27 cellular contexts compared by ENCODE assay signal in genomic region chr6:44179072-44179536, GRCh38. TPM values are rescaled to one million over a fixed set of nuclear protein-coding genes. Genes with fewer than 3 reads are reported as not detected.
DNase-seq lines count a peak whose midpoint lies in the region; ATAC-seq and TF ChIP-seq lines count a peak whose summit lies in the region.
"Had no signal": no experiment of that assay in that cellular context is flagged by ENCODE, and none has a peak within 500 bp of the region (broad histone marks: within the 10 kb centered on the region; RNA-seq: fewer than 3 reads in every experiment).

No MANE protein-coding gene starts in this region.

- no peak overlapping the region for H3K4me3 Mint-ChIP-seq in CD14-positive monocyte
- H3K4me3 Mint-ChIP-seq: activated B cell treated with CpG ODN at 0.5 μM for 24 hours; activated CD4-positive, alpha-beta memory T cell treated with anti-CD3 and anti-CD28 coated beads, Interleukin-2, amount 10 ng/mL, durations not matched to agents 7 days and 5 days; activated T-cell treated with anti-CD3 and anti-CD28 coated beads, Interleukin-2, amount 50 U/mL, for 4 hours; CD4-positive, alpha-beta memory T cell; neural crest cell had no signal

- H4K8ac ChIP-seq in IMR-90 (ENCODE audit: low read depth in 2 of 2, low read length in 2 of 2): peak overlapping the region in 1 of 2 experiments; percentile 40; a peak in 1 of 4 replicates

- no peaks in the 10 kb centered on the region for H3K79me1 ChIP-seq in IMR-90 (ENCODE audit: low read depth in 1 of 2, low read length in 2 of 2)

- H3K56ac ChIP-seq in IMR-90 (ENCODE audit: extremely low read depth, insufficient read depth, low read length): no peak overlapping the region

- H3K9ac ChIP-seq in IMR-90 (ENCODE audit: low read depth, low read length): no peak overlapping the region

- in situ Hi-C loops in Caki2 (cut with HindIII; ENCODE audit: low pct_unique_long_range_greater_than_20kb, low sequenced_read_pairs): no loop called here
- in situ Hi-C loops in IMR-90 (cut with MboI; ENCODE audit: low sequenced_read_pairs): no loop called here

- WGBS in IMR-90 (ENCODE audit: extremely low coverage in 2 of 2, insufficient read length in 1 of 2), 2 experiments: 0% methylated on average over 2 of the region's 4 CpGs; no CpG with 5 or more reads in 1 of the 2 experiments
- 18% methylated on average over 3 of the region's 4 CpGs for WGBS in right lobe of liver (ENCODE audit: insufficient coverage, low coverage, low lambda C conversion rate, missing lambda C conversion rate)

- 0 out of 2 replicates have a peak overlapping the region, but pooled peaks have one; percentile 9 for H2BK20ac ChIP-seq in IMR-90 (ENCODE audit: low read depth, low read length)

- no TSS peak for BruUV-seq in IMR-90 (replicated peaks; lab: Mats Ljungman, UMichigan)

- POLR2A ChIA-PET in IMR-90 (lab: Charles Lee; ENCODE audit: unreplicated experiment): no interaction called here

- no peak overlapping the region for H3K27ac ChIP-seq in IMR-90 (ENCODE audit: insufficient read depth, low read length)
- peak overlapping the region; percentile 69 to 83 for H3K27ac ChIP-seq in coronary artery
- H3K27ac ChIP-seq in right lobe of liver: peak overlapping the region in 1 of 3 donors; percentile 10
- H3K27ac ChIP-seq: colonic mucosa, gastroesophageal sphincter, SJSA1 had no signal

- H3K18ac ChIP-seq in IMR-90 (ENCODE audit: low read depth, low read length): no peak overlapping the region

- H3K4me1 Mint-ChIP-seq in CD14-positive monocyte: peaks cover 14% of the 10 kb centered on the region

- peak overlapping the region; percentile 20; the same call in 1 of the 2 replicates for H3K4ac ChIP-seq in IMR-90 (ENCODE audit: low read depth, low read length)

- H2BK120ac ChIP-seq in IMR-90 (ENCODE audit: low read depth, low read length): peak overlapping the region; percentile 64

- no peak overlapping the region for H3K27ac Mint-ChIP-seq in CD14-positive monocyte
- H3K27ac Mint-ChIP-seq: activated B cell treated with CpG ODN at 0.5 μM for 24 hours; activated CD4-positive, alpha-beta memory T cell treated with anti-CD3 and anti-CD28 coated beads, Interleukin-2, amount 10 ng/mL, durations not matched to agents 7 days and 5 days had no signal

- no peak for TF ChIP-seq POLR2A in IMR-90 (IDR thresholded peaks at IDR 0.05; ENCODE audit: low read depth, low read length)
- no peak for TF ChIP-seq POLR2A in right lobe of liver (IDR thresholded peaks at IDR 0.05)

- no peaks in the 10 kb centered on the region for H3K4me1 ChIP-seq in IMR-90 (ENCODE audit: control insufficient read depth, insufficient read depth, low read length)
- H3K4me1 ChIP-seq in right lobe of liver: no peaks in the 10 kb centered on the region
- H3K4me1 ChIP-seq: colonic mucosa, vagina had no signal

- TF ChIP-seq RAD21 in IMR-90 (IDR thresholded peaks at IDR 0.05; ENCODE audit: low read length): no peak

- H2AFZ ChIP-seq in IMR-90 (replicated peaks; ENCODE audit: low read length, poor library complexity): no peak overlapping the region

- H3K23ac ChIP-seq in IMR-90 (ENCODE audit: low read depth, low read length): no peak overlapping the region

- 0 out of 2 replicates have a peak, but pooled peaks cover 9% of the 10 kb centered on the region for H3K9me1 ChIP-seq in IMR-90 (ENCODE audit: insufficient read depth, low read length)

- TF ChIP-seq CTCF in IMR-90 (conservative IDR thresholded peaks at IDR 0.05; ENCODE audit: low read depth, low read length): no peak
- no peak for TF ChIP-seq CTCF in coronary artery (IDR thresholded peaks at IDR 0.05)
- no peak for TF ChIP-seq CTCF in right lobe of liver (IDR thresholded peaks at IDR 0.05)
- TF ChIP-seq CTCF in CD14-positive monocyte (IDR thresholded peaks at IDR 0.05): no peak

- no peak overlapping the region for H4K91ac ChIP-seq in IMR-90 (ENCODE audit: insufficient read depth, low read depth, low read length)

- peaks cover 0 to 2% (median 0%) of the 10 kb centered on the region in 7 donors for H3K9me3 Mint-ChIP-seq in CD14-positive monocyte
- H3K9me3 Mint-ChIP-seq: activated B cell treated with CpG ODN at 0.5 μM for 24 hours; activated CD4-positive, alpha-beta memory T cell treated with anti-CD3 and anti-CD28 coated beads, Interleukin-2, amount 10 ng/mL, durations not matched to agents 7 days and 5 days; activated T-cell treated with anti-CD3 and anti-CD28 coated beads, Interleukin-2, amount 50 U/mL, for 4 hours; CD4-positive, alpha-beta memory T cell; neural crest cell had no signal

- 0 out of 2 replicates have a peak overlapping the region, but pooled peaks have one; percentile 58 for H3K14ac ChIP-seq in IMR-90 (replicated peaks; ENCODE audit: low read depth, low read length)

- H3K36me3 ChIP-seq in IMR-90 (ENCODE audit: control insufficient read depth, insufficient read depth, low read length) (no peaks in the 10 kb centered on the region), right lobe of liver (no peaks in the 10 kb centered on the region)
- H3K36me3 ChIP-seq: colonic mucosa, gastroesophageal sphincter, SJSA1, vagina had no signal

- no peaks in the 10 kb centered on the region for H3K36me3 Mint-ChIP-seq in CD14-positive monocyte
- H3K36me3 Mint-ChIP-seq: CD4-positive, alpha-beta memory T cell had no signal

- H4K5ac ChIP-seq in IMR-90 (ENCODE audit: low read depth, low read length): no peak overlapping the region

- CTCF ChIA-PET in IMR-90 (lab: Yijun Ruan, JAX): no interaction called here

- H3K4me3 ChIP-seq in IMR-90 (ENCODE audit: insufficient read depth, low read depth, low read length) (no peak overlapping the region), coronary artery (no peak overlapping the region), right lobe of liver (no peak overlapping the region)
- H3K4me3 ChIP-seq: colonic mucosa, gastroesophageal sphincter, mucosa of descending colon, SJSA1, smooth muscle cell, vagina had no signal

- no peak overlapping the region for H2BK15ac ChIP-seq in IMR-90 (ENCODE audit: low read depth, low read length)

- no peaks in the 10 kb centered on the region; the same call in 1 of the 2 replicates for H4K20me1 ChIP-seq in IMR-90 (ENCODE audit: insufficient read depth, low read length)

- H2BK5ac ChIP-seq in IMR-90 (ENCODE audit: low read depth, low read length, poor library complexity, severe bottlenecking): no peak overlapping the region

- ATAC-seq in IMR-90 (ENCODE audit: low read depth): peak; percentile 19; the same call in 1 of the 2 replicates
- ATAC-seq in right lobe of liver: peak; percentile 7 to 76 (median 28)
- ATAC-seq: activated T-cell treated with anti-CD3 and anti-CD28 coated beads, Interleukin-2, amount 50 U/mL, for 4 hours; left colon; mucosa of descending colon had no signal

- DNase-seq in Caki2 (ENCODE audit: low read depth): peak; percentile 36
- no peak for DNase-seq in IMR-90
- DNase-seq in coronary artery (ENCODE audit: low spot score): no peak
- DNase-seq in right lobe of liver: no peak
- DNase-seq in NCI-H128 (lab: John Stamatoyannopoulos, UW; ENCODE audit: unreplicated experiment): no peak
- DNase-seq in NCI-H2081 (lab: John Stamatoyannopoulos, UW): no peak
- no peak for DNase-seq in CD14-positive monocyte (ENCODE audit: low spot score)
- DNase-seq in dedifferentiated amniotic fluid mesenchymal stem cell (ENCODE audit: extremely low spot score): no peak
- DNase-seq: activated B cell treated with CpG ODN at 0.5 μM for 24 hours; activated CD4-positive, alpha-beta memory T cell treated with anti-CD3 and anti-CD28 coated beads, Interleukin-2, amount 10 ng/mL, durations not matched to agents 7 days and 5 days; activated naive CD4-positive, alpha-beta T cell treated with anti-CD3 and anti-CD28 coated beads, Interleukin-2, amount 50 U/mL, for 16 hours; activated T-cell treated with anti-CD3 and anti-CD28 coated beads, Interleukin-2, amount 50 U/mL, for 4 hours; CD4-positive, alpha-beta memory T cell; colonic mucosa; DMS79; left colon; mucosa of descending colon; NCI-H1417; stimulated activated CD4-positive, alpha-beta T cell treated with anti-CD3 and anti-CD28 coated beads, Interleukin-4, amount 100 ng/mL, for 4 hours had no signal

- peaks cover 9% of the 10 kb centered on the region for H3K27me3 ChIP-seq in IMR-90 (ENCODE audit: control insufficient read depth, insufficient read depth, low read length)
- no peaks in the 10 kb centered on the region for H3K27me3 ChIP-seq in right lobe of liver
- H3K27me3 ChIP-seq: colonic mucosa, gastroesophageal sphincter, SJSA1, vagina had no signal

- intact Hi-C loops in IMR-90 (cut with micrococcal nuclease) (no loop called here), right lobe of liver (cut with DNase I) (loop anchor here in 1 of 2 donors (10.0 kb wide), 1 partner anchor 56 kb away; no protein-coding TSS in a partner anchor), CD14-positive monocyte (cut with micrococcal nuclease) (no loop called here)

- H3K27me3 Mint-ChIP-seq in CD14-positive monocyte (ENCODE audit: low read depth in 3 of 3): peaks cover 6 to 9% (median 6%) of the 10 kb centered on the region in 3 donors
- H3K27me3 Mint-ChIP-seq: activated B cell treated with CpG ODN at 0.5 μM for 24 hours; CD4-positive, alpha-beta memory T cell had no signal

- dilution Hi-C loops in IMR-90 (cut with HindIII; ENCODE audit: low sequenced_read_pairs, unreplicated experiment): no loop called here

- 0 out of 2 replicates have a peak overlapping the region, but pooled peaks have one; percentile 15 for H2AK5ac ChIP-seq in IMR-90 (ENCODE audit: low read depth, low read length)

- no peak overlapping the region for H3K4me2 ChIP-seq in IMR-90 (ENCODE audit: low read depth, low read length)
- H3K4me2 ChIP-seq: smooth muscle cell had no signal

- peak overlapping the region; percentile 35 for H2AK9ac ChIP-seq in IMR-90 (replicated peaks; ENCODE audit: low read depth, low read length, poor library complexity)

- H3K9me3 ChIP-seq in IMR-90 (ENCODE audit: control insufficient read depth, insufficient read depth, low read length) (no peaks in the 10 kb centered on the region), right lobe of liver (no peaks in the 10 kb centered on the region)
- H3K9me3 ChIP-seq: colonic mucosa, gastroesophageal sphincter, mucosa of descending colon, SJSA1, vagina had no signal

RNA-seq across cellular contexts. Expression of gene CAPN11, which starts 20.5 kb away (rescaled TPM):
- total RNA-seq in Caki2 (2014; rRNA removed; shearing (Covaris generic); ENCODE audit: low replicate concordance): not detected in 2 replicates
- total RNA-seq in IMR-90 (2012; rRNA removed) (not detected in 2 replicates), right lobe of liver (under 1 TPM in 2 of 6 experiments, not detected in 4; 0.22 to 0.31 TPM)
- polyA plus RNA-seq in IMR-90 (2012; rRNA removed) (not detected in 2 replicates), CD14-positive monocyte (not detected)
- 0.01 TPM in 1 of 2 replicates, not detected in the other for polyA plus RNA-seq in IMR-90 (2012; cell fraction: cytosol; rRNA removed)
- polyA plus RNA-seq in IMR-90 (2012; cell fraction: nucleus; rRNA removed; ENCODE audit: low replicate concordance): 0.10 and 0.24 TPM in 2 replicates
- total RNA-seq: activated B cell treated with CpG ODN at 0.5 μM for 24 hours; CD4-positive, alpha-beta memory T cell; HT-29; neural crest cell; OCI-LY7; SJSA1; smooth muscle cell; T-helper 2 cell treated with Interferon-gamma antibody and Interleukin-4, amounts not matched to agents 100 ng/mL and 5 ng/mL, for 36 hours had no signal
- polyA plus RNA-seq: CD4-positive, alpha-beta memory T cell had no signal

RNA-seq across cellular contexts. Expression of gene MYMX, which starts 37.6 kb away (rescaled TPM):
- total RNA-seq in Caki2 (2014; rRNA removed; shearing (Covaris generic); ENCODE audit: low replicate concordance): not detected in 2 replicates
- total RNA-seq in IMR-90 (2012; rRNA removed) (not detected in 2 replicates), right lobe of liver (not detected)
- polyA plus RNA-seq in IMR-90 (2012; rRNA removed) (not detected in 2 replicates), CD14-positive monocyte (not detected)
- not detected in 2 replicates for polyA plus RNA-seq in IMR-90 (2012; cell fraction: cytosol; rRNA removed)
- polyA plus RNA-seq in IMR-90 (2012; cell fraction: nucleus; rRNA removed; ENCODE audit: low replicate concordance): not detected in 2 replicates
- total RNA-seq: activated B cell treated with CpG ODN at 0.5 μM for 24 hours; activated CD4-positive, alpha-beta memory T cell treated with anti-CD3 and anti-CD28 coated beads, Interleukin-2, amount 10 ng/mL, durations not matched to agents 7 days and 5 days; activated T-cell treated with anti-CD3 and anti-CD28 coated beads, Interleukin-2, amount 50 U/mL, for 4 hours; CD4-positive, alpha-beta memory T cell; colonic mucosa; HT-29; left colon; neural crest cell; OCI-LY7; smooth muscle cell; T-helper 2 cell treated with Interferon-gamma antibody and Interleukin-4, amounts not matched to agents 100 ng/mL and 5 ng/mL, for 36 hours; vagina had no signal
- polyA plus RNA-seq: CD4-positive, alpha-beta memory T cell; smooth muscle cell had no signal

RNA-seq across cellular contexts. Expression of gene SLC29A1, which starts 44.3 kb away (rescaled TPM):
- total RNA-seq in Caki2 (2014; rRNA removed; shearing (Covaris generic); ENCODE audit: low replicate concordance): 47.6 and 55.5 TPM in 2 replicates
- total RNA-seq in IMR-90 (2012; rRNA removed): 4.1 and 4.7 TPM in 2 replicates
- polyA plus RNA-seq in IMR-90 (2012; rRNA removed): 22.1 and 23.2 TPM in 2 replicates
- polyA plus RNA-seq in IMR-90 (2012; cell fraction: cytosol; rRNA removed): 20.7 and 23.2 TPM in 2 replicates
- 33.9 and 57.0 TPM in 2 replicates for polyA plus RNA-seq in IMR-90 (2012; cell fraction: nucleus; rRNA removed; ENCODE audit: low replicate concordance)
- 10 to 100 TPM; 27.4 to 51.3 (median 31.4) TPM for total RNA-seq in right lobe of liver
- 10 to 100 TPM; 14.3 to 15.0 TPM for polyA plus RNA-seq in CD14-positive monocyte

RNA-seq across cellular contexts. Expression of gene TMEM63B, which starts 51.8 kb away (rescaled TPM):
- 6.2 and 7.3 TPM in 2 replicates for total RNA-seq in Caki2 (2014; rRNA removed; shearing (Covaris generic); ENCODE audit: low replicate concordance)
- total RNA-seq in IMR-90 (2012; rRNA removed) (12.2 and 12.8 TPM in 2 replicates), right lobe of liver (10 to 100 TPM; 30.6 to 41.0 (median 36.8) TPM)
- polyA plus RNA-seq in IMR-90 (2012; rRNA removed) (42.6 and 45.6 TPM in 2 replicates), CD14-positive monocyte (1 to 10 TPM; 1.3 to 1.9 TPM)
- polyA plus RNA-seq in IMR-90 (2012; cell fraction: cytosol; rRNA removed): 18.6 and 55.2 TPM in 2 replicates
- polyA plus RNA-seq in IMR-90 (2012; cell fraction: nucleus; rRNA removed; ENCODE audit: low replicate concordance): 129 TPM in 2 replicates

RNA-seq across cellular contexts. Expression of gene MRPL14, which starts 51.9 kb away (rescaled TPM):
- 119 and 157 TPM in 2 replicates for total RNA-seq in Caki2 (2014; rRNA removed; shearing (Covaris generic); ENCODE audit: low replicate concordance)
- 43.7 and 52.8 TPM in 2 replicates for total RNA-seq in IMR-90 (2012; rRNA removed)
- 87.9 and 102 TPM in 2 replicates for polyA plus RNA-seq in IMR-90 (2012; rRNA removed)
- 107 and 112 TPM in 2 replicates for polyA plus RNA-seq in IMR-90 (2012; cell fraction: cytosol; rRNA removed)
- polyA plus RNA-seq in IMR-90 (2012; cell fraction: nucleus; rRNA removed; ENCODE audit: low replicate concordance): 25.7 and 42.9 TPM in 2 replicates
- 10 to 100 TPM; 26.5 to 70.0 (median 35.4) TPM for total RNA-seq in right lobe of liver
- polyA plus RNA-seq in CD14-positive monocyte: 10 to 100 TPM; 78.2 to 91.5 TPM
